1 cellular context compared by ENCODE assay signal in the genomic region with DNA sequence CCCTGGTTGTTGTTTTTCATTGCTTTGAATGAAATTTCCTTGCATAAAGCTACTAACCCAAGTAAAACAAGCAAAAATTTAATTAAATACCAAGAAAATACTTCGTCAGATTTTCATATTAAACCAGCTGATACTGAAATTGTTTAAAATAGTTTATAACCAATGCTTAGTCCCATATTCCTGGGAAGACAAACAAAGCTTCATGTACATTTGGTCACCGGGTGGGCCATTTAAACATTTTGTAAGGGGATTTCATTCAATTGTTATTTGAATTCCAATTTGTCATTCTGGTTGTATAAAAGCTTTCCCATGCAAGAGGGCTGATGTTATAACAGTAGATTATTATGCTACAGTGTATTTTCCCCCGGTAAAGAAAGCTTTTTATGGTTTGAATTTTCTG.
TF ChIP-seq lines count a peak whose summit lies in the region.

No MANE protein-coding gene starts in this region.

TF ChIP-seq in WTC11, 78 proteins besides CTCF, POLR2A, EP300 and RAD21 (continued from another document):
- TF ChIP-seq, protein P1, sequence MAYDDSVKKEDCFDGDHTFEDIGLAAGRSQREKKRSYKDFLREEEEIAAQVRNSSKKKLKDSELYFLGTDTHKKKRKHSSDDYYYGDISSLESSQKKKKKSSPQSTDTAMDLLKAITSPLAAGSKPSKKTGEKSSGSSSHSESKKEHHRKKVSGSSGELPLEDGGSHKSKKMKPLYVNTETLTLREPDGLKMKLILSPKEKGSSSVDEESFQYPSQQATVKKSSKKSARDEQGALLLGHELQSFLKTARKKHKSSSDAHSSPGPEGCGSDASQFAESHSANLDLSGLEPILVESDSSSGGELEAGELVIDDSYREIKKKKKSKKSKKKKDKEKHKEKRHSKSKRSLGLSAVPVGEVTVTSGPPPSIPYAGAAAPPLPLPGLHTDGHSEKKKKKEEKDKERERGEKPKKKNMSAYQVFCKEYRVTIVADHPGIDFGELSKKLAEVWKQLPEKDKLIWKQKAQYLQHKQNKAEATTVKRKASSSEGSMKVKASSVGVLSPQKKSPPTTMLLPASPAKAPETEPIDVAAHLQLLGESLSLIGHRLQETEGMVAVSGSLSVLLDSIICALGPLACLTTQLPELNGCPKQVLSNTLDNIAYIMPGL (CRISPR knock-in tag; IDR thresholded peaks at IDR 0.05): no peak
- TF ChIP-seq NR3C1 (CRISPR knock-in tag; conservative IDR thresholded peaks at IDR 0.05; ENCODE audit: low read depth) (no peak), RELA (CRISPR knock-in tag; IDR thresholded peaks at IDR 0.05; ENCODE audit: borderline replicate concordance) (no peak)
